ENCODE assay signal across 1 cellular context in genomic region chr2:137968477-137969417, GRCh38.
TF ChIP-seq lines count a peak whose summit lies in the region.

No MANE protein-coding gene starts in this region.

TF ChIP-seq in HepG2, 621 proteins besides CTCF, POLR2A, EP300 and RAD21 (continued from another document and continues in another):
- TF ChIP-seq ZNF543 (CRISPR knock-in tag; IDR thresholded peaks at IDR 0.05): no peak
- 0 out of 2 replicates have a peak, but pooled peaks have one; percentile 22 for TF ChIP-seq SP5 (CRISPR knock-in tag; IDR thresholded peaks at IDR 0.05; ENCODE audit: borderline replicate concordance, low read depth)
- peak; percentile 40; the same call in 1 of the 2 replicates for TF ChIP-seq ZNF557 (CRISPR knock-in tag; IDR thresholded peaks at IDR 0.05)
- no peak for TF ChIP-seq CHD2 (IDR thresholded peaks at IDR 0.05; ENCODE audit: low read depth, low read length)
- 0 out of 2 replicates have a peak, but pooled peaks have one; percentile 74 for TF ChIP-seq TSC22D2 (CRISPR knock-in tag; IDR thresholded peaks at IDR 0.05; ENCODE audit: borderline replicate concordance)
- TF ChIP-seq ESRRA (CRISPR knock-in tag; IDR thresholded peaks at IDR 0.05; ENCODE audit: low read depth): peak; percentile 6; the same call in 1 of the 2 replicates
- TF ChIP-seq HMGXB4 (CRISPR knock-in tag; IDR thresholded peaks at IDR 0.05; ENCODE audit: borderline replicate concordance in 1 of 2, low read depth in 1 of 2): peak; percentile 16 to 55; a peak in 1 of 4 replicates
- no peak for TF ChIP-seq SOX13 (IDR thresholded peaks at IDR 0.05)
- TF ChIP-seq SOX13 (CRISPR knock-in tag; conservative IDR thresholded peaks at IDR 0.05 in 1 of 2, IDR thresholded peaks at IDR 0.05 in 1 of 2): peak in 1 of 2 experiments; percentile 85; a peak in 3 of 4 replicates
- TF ChIP-seq BORCS8-MEF2B (CRISPR knock-in tag; IDR thresholded peaks at IDR 0.05): no peak
- TF ChIP-seq PPARG (CRISPR knock-in tag; conservative IDR thresholded peaks at IDR 0.05): peak; percentile 77; the same call in 1 of the 2 replicates
- no peak; the same call in 1 of the 2 replicates for TF ChIP-seq KDM5A (IDR thresholded peaks at IDR 0.05; ENCODE audit: borderline replicate concordance, low read length)
- no peak for TF ChIP-seq ZNF30 (CRISPR knock-in tag; IDR thresholded peaks at IDR 0.05)
- TF ChIP-seq SNAPC2 (CRISPR knock-in tag; IDR thresholded peaks at IDR 0.05): no peak
- TF ChIP-seq MEF2D (CRISPR knock-in tag; IDR thresholded peaks at IDR 0.05): peak; percentile 2; the same call in 1 of the 2 replicates
- peak; percentile 65; the same call in 1 of the 2 replicates for TF ChIP-seq SIX1 (CRISPR knock-in tag; IDR thresholded peaks at IDR 0.05; ENCODE audit: borderline replicate concordance)
- TF ChIP-seq HDAC1 (CRISPR knock-in tag; IDR thresholded peaks at IDR 0.05): peak; percentile 42; the same call in 1 of the 2 replicates
- no peak for TF ChIP-seq THYN1 (CRISPR knock-in tag; IDR thresholded peaks at IDR 0.05; ENCODE audit: borderline replicate concordance, low read depth)
- 0 out of 2 replicates have a peak, but pooled peaks have one; percentile 27 for TF ChIP-seq ZNF337 (CRISPR knock-in tag; IDR thresholded peaks at IDR 0.05; ENCODE audit: borderline replicate concordance, low read depth)
- TF ChIP-seq SMAD3 (CRISPR knock-in tag; IDR thresholded peaks at IDR 0.05): peak; percentile 76
- TF ChIP-seq ZNF558 (CRISPR knock-in tag; IDR thresholded peaks at IDR 0.05; ENCODE audit: borderline replicate concordance): no peak
- TF ChIP-seq DPF2 (CRISPR knock-in tag; IDR thresholded peaks at IDR 0.05; ENCODE audit: borderline replicate concordance, low read depth): 0 out of 2 replicates have a peak, but pooled peaks have one; percentile 47
- 0 out of 2 replicates have a peak, but pooled peaks have one; percentile 59 for TF ChIP-seq HOXA5 (CRISPR knock-in tag; IDR thresholded peaks at IDR 0.05)
- peak; percentile 66; the same call in 1 of the 2 replicates for TF ChIP-seq RARA (CRISPR knock-in tag; IDR thresholded peaks at IDR 0.05)
- TF ChIP-seq GPN1 (CRISPR knock-in tag; IDR thresholded peaks at IDR 0.05; ENCODE audit: borderline replicate concordance): no peak
- no peak for TF ChIP-seq ZHX1 (CRISPR knock-in tag; IDR thresholded peaks at IDR 0.05; ENCODE audit: low read depth)
- peak; percentile 54; the same call in 1 of the 2 replicates for TF ChIP-seq RELA (CRISPR knock-in tag; IDR thresholded peaks at IDR 0.05)
- peak; percentile 39; the same call in 1 of the 2 replicates for TF ChIP-seq NR2C2 (CRISPR knock-in tag; IDR thresholded peaks at IDR 0.05; ENCODE audit: borderline replicate concordance)
- peak; percentile 85 for TF ChIP-seq SAP130 (CRISPR knock-in tag; IDR thresholded peaks at IDR 0.05; ENCODE audit: low read depth)
- TF ChIP-seq HNF4A (CRISPR knock-in tag; IDR thresholded peaks at IDR 0.05): peak; percentile 92
- TF ChIP-seq ATF4 (CRISPR knock-in tag; IDR thresholded peaks at IDR 0.05): peak in 1 of 2 experiments; percentile 53; a peak in 2 of 4 replicates
- TF ChIP-seq ZNF644 (CRISPR knock-in tag; IDR thresholded peaks at IDR 0.05; ENCODE audit: low read depth): peak; percentile 66; the same call in 1 of the 2 replicates
- TF ChIP-seq LCORL (IDR thresholded peaks at IDR 0.05): no peak; the same call in 1 of the 2 replicates
- TF ChIP-seq LCORL (CRISPR knock-in tag; IDR thresholded peaks at IDR 0.05): peak; percentile 74; the same call in 1 of the 2 replicates
- peak; percentile 31; the same call in 1 of the 2 replicates for TF ChIP-seq NFIC (IDR thresholded peaks at IDR 0.05; ENCODE audit: low read length)
- 0 out of 2 replicates have a peak, but pooled peaks have one; percentile 33 for TF ChIP-seq ZNF205 (CRISPR knock-in tag; IDR thresholded peaks at IDR 0.05)
- peak; percentile 94 for TF ChIP-seq ELF3 (CRISPR knock-in tag; IDR thresholded peaks at IDR 0.05)
- TF ChIP-seq TP53 (CRISPR knock-in tag; conservative IDR thresholded peaks at IDR 0.05): no peak
- TF ChIP-seq TEAD3 (CRISPR knock-in tag; optimal IDR thresholded peaks at IDR 0.05; ENCODE audit: borderline replicate concordance): peak; percentile 37
- no peak for TF ChIP-seq NONO (IDR thresholded peaks at IDR 0.05)
- TF ChIP-seq NONO (CRISPR knock-in tag; conservative IDR thresholded peaks at IDR 0.05): no peak
- peak; percentile 100 for TF ChIP-seq ZNF710 (CRISPR knock-in tag; IDR thresholded peaks at IDR 0.05; ENCODE audit: borderline replicate concordance)
- TF ChIP-seq MYPOP (CRISPR knock-in tag; IDR thresholded peaks at IDR 0.05): peak; percentile 46; the same call in 1 of the 2 replicates
- no peak for TF ChIP-seq KDM4B (CRISPR knock-in tag; IDR thresholded peaks at IDR 0.05)
- TF ChIP-seq SATB2 (CRISPR knock-in tag; IDR thresholded peaks at IDR 0.05): no peak
- TF ChIP-seq ZNF766 (CRISPR knock-in tag; IDR thresholded peaks at IDR 0.05; ENCODE audit: borderline replicate concordance): no peak
- no peak for TF ChIP-seq TBX2 (CRISPR knock-in tag; IDR thresholded peaks at IDR 0.05; ENCODE audit: borderline replicate concordance)
- TF ChIP-seq ZNF12 (CRISPR knock-in tag; IDR thresholded peaks at IDR 0.05): 0 out of 2 replicates have a peak, but pooled peaks have one; percentile 29
- no peak for TF ChIP-seq FOSL1 (CRISPR knock-in tag; IDR thresholded peaks at IDR 0.05; ENCODE audit: borderline replicate concordance)
- peak; percentile 38; the same call in 1 of the 2 replicates for TF ChIP-seq ZNF431 (CRISPR knock-in tag; IDR thresholded peaks at IDR 0.05; ENCODE audit: borderline replicate concordance, low read depth)
- peak; percentile 60; the same call in 1 of the 2 replicates for TF ChIP-seq NCOR1 (IDR thresholded peaks at IDR 0.05; ENCODE audit: borderline replicate concordance, low read length)
- TF ChIP-seq ZNF510 (CRISPR knock-in tag; IDR thresholded peaks at IDR 0.05; ENCODE audit: low read depth): peak; percentile 76; the same call in 1 of the 2 replicates
- TF ChIP-seq ZNF232 (CRISPR knock-in tag; IDR thresholded peaks at IDR 0.05; ENCODE audit: borderline replicate concordance): no peak
- peak; percentile 77; the same call in 1 of the 2 replicates for TF ChIP-seq RCOR2 (CRISPR knock-in tag; IDR thresholded peaks at IDR 0.05)
- peak; percentile 39 for TF ChIP-seq GATAD1 (CRISPR knock-in tag; IDR thresholded peaks at IDR 0.05)
- peak; percentile 75 for TF ChIP-seq NCOA2 (CRISPR knock-in tag; IDR thresholded peaks at IDR 0.05)
- TF ChIP-seq FOXP1 (IDR thresholded peaks at IDR 0.05): peak; percentile 70; the same call in 1 of the 2 replicates
- peak; percentile 89 for TF ChIP-seq FOXP1 (CRISPR knock-in tag; IDR thresholded peaks at IDR 0.05)
- TF ChIP-seq ZNF678 (CRISPR knock-in tag; IDR thresholded peaks at IDR 0.05): no peak
- TF ChIP-seq ZNF788 (CRISPR knock-in tag; IDR thresholded peaks at IDR 0.05; ENCODE audit: borderline replicate concordance): no peak
- TF ChIP-seq ZNF441 (CRISPR knock-in tag; IDR thresholded peaks at IDR 0.05; ENCODE audit: borderline replicate concordance): no peak; the same call in 1 of the 2 replicates
- TF ChIP-seq AFF4 (CRISPR knock-in tag; IDR thresholded peaks at IDR 0.05): peak; percentile 90; the same call in 1 of the 2 replicates
- TF ChIP-seq ZNF282 (IDR thresholded peaks at IDR 0.05; ENCODE audit: partially characterized antibody): no peak
- TF ChIP-seq FOXJ3 (CRISPR knock-in tag; IDR thresholded peaks at IDR 0.05; ENCODE audit: borderline replicate concordance): peak; percentile 82; the same call in 1 of the 2 replicates
